ENCODE assay signal across 8 cellular contexts in genomic region chr11:81644239-81644840, GRCh38.
DNase-seq lines count a peak whose midpoint lies in the region; ATAC-seq, FAIRE-seq and TF ChIP-seq lines count a peak whose summit lies in the region.

No MANE protein-coding gene starts in this region.

- in situ Hi-C loops in HepG2 (cut with HindIII; ENCODE audit: extremely low pct_ligation_motif_present, low pct_unique_long_range_greater_than_20kb): loop anchor here (5.0 to 25.0 kb wide), 2 partner anchors 583 to 1043 kb away; no protein-coding TSS in a partner anchor

- H3K27ac ChIP-seq in body of pancreas: no peak overlapping the region
- no peak overlapping the region for H3K27ac ChIP-seq in HepG2 (ENCODE audit: extremely low read length, insufficient read depth, low read length)

- H3K9ac ChIP-seq in HepG2 (ENCODE audit: insufficient read depth, low read depth, low read length): no peak overlapping the region

- 30 to 33% methylated on average over 1 of the region's 1 CpG for WGBS in body of pancreas, 2 donors
- WGBS in HepG2 (ENCODE audit: low lambda C conversion rate): 3% methylated on average over 1 of the region's 1 CpG

- peak; percentile 4 for DNase-seq in activated naive CD4-positive, alpha-beta T cell treated with Interleukin-2 at 50 U/mL for 16 hours
- no peak for DNase-seq in activated naive CD4-positive, alpha-beta T cell treated with anti-CD3 and anti-CD28 coated beads, Interleukin-2, amount 50 U/mL, for 16 hours
- DNase-seq in NCI-H526 treated with DMSO at 0.1 percent for 48 hours (lab: John Stamatoyannopoulos, UW): peak; percentile 77
- peak in 2 of 4 donors; percentile 11 to 16 for DNase-seq in body of pancreas
- peak; percentile 60 for DNase-seq in HepG2 (ENCODE audit: low spot score)
- no peak for DNase-seq in T1000 (lab: John Stamatoyannopoulos, UW)

- POLR2A ChIA-PET in HepG2 (lab: Yijun Ruan, JAX): no interaction called here

- ATAC-seq in GM19438 (IDR thresholded peaks at IDR 0.05; ENCODE audit: low read depth, unreplicated experiment) (peak; percentile 98), HG03342 (IDR thresholded peaks at IDR 0.05; ENCODE audit: unreplicated experiment) (peak; percentile 98), body of pancreas (peak; percentile 55), HepG2 (peak; percentile 93)

- no peak overlapping the region for H3K4me3 ChIP-seq in body of pancreas
- H3K4me3 ChIP-seq in HepG2 (replicated peaks in 1 of 3; ENCODE audit: insufficient read depth in 1 of 3, low read depth in 2 of 3, low read length in 3 of 3): no peak overlapping the region

- no peak overlapping the region for H2AFZ ChIP-seq in HepG2 (ENCODE audit: low read length)

- BruUV-seq in HepG2 (replicated peaks; lab: Mats Ljungman, UMichigan): no TSS peak

- FAIRE-seq in HepG2 (lab: Jason Lieb, UNC): peak; percentile 26

- H3K27me3 ChIP-seq in body of pancreas (no peaks in the 10 kb centered on the region), HepG2 (ENCODE audit: control insufficient read depth in 1 of 2, insufficient read depth in 2 of 2, low read length in 2 of 2) (no peaks in the 10 kb centered on the region)

- no peaks in the 10 kb centered on the region for H4K20me1 ChIP-seq in HepG2 (ENCODE audit: insufficient read depth, low read length)

- H3K36me3 ChIP-seq in body of pancreas (replicated peaks in 1 of 2; ENCODE audit: insufficient read depth in 1 of 2, low read depth in 2 of 2): no peaks in the 10 kb centered on the region
- no peaks in the 10 kb centered on the region for H3K36me3 ChIP-seq in HepG2 (replicated peaks in 1 of 2; ENCODE audit: control insufficient read depth in 1 of 2, insufficient read depth in 2 of 2, low read length in 2 of 2)

- H3K4me1 ChIP-seq in body of pancreas: no peaks in the 10 kb centered on the region
- no peaks in the 10 kb centered on the region for H3K4me1 ChIP-seq in HepG2 (ENCODE audit: insufficient read depth, low read length)

- peak; percentile 20; the same call in 1 of the 2 replicates for TF ChIP-seq RAD21 in HepG2 (CRISPR knock-in tag; IDR thresholded peaks at IDR 0.05)

- H3K9me3 ChIP-seq in body of pancreas: no peaks in the 10 kb centered on the region
- H3K9me3 ChIP-seq in HepG2 (ENCODE audit: low read length): no peaks in the 10 kb centered on the region

- TF ChIP-seq CTCF in body of pancreas (IDR thresholded peaks at IDR 0.05) (peak in 6 of 7 experiments; percentile 43 to 62 (median 54)), HepG2 (CRISPR knock-in tag; IDR thresholded peaks at IDR 0.05) (peak; percentile 67)

- H3K4me2 ChIP-seq in HepG2 (ENCODE audit: low read depth, low read length): no peak overlapping the region

- intact Hi-C loops in body of pancreas (cut with DNase I): loop anchor here (10.0 kb wide), 1 partner anchor 1050 kb away; no protein-coding TSS in a partner anchor
- intact Hi-C loops in HepG2 (cut with micrococcal nuclease; ENCODE audit: unreplicated experiment): loop anchor here (1.0 kb wide), 2 partner anchors 585 to 1051 kb away; no protein-coding TSS in a partner anchor

- CTCF ChIA-PET in HepG2 (lab: Yijun Ruan, JAX; ENCODE audit: low intra/inter-chr PET ratio, low total read pairs): interaction anchor here (0.8 to 2.1 kb wide), 2 partner anchors 585 to 1052 kb away, joined by 3 to 17 read pairs; no protein-coding TSS in a partner anchor

- TF ChIP-seq POLR2A in body of pancreas (IDR thresholded peaks at IDR 0.05) (no peak), HepG2 (IDR thresholded peaks at IDR 0.05; ENCODE audit: insufficient read depth in 1 of 2, low read depth in 2 of 2, low read length in 2 of 2) (no peak)

- TF ChIP-seq EP300 in HepG2 (IDR thresholded peaks at IDR 0.05; ENCODE audit: low read depth in 2 of 2, low read length in 2 of 2) (no peak), HepG2 (CRISPR knock-in tag; IDR thresholded peaks at IDR 0.05; ENCODE audit: borderline replicate concordance) (no peak)

- no peaks in the 10 kb centered on the region for H3K79me2 ChIP-seq in HepG2 (ENCODE audit: insufficient read depth, low read length)

TF ChIP-seq in HepG2, 621 proteins besides CTCF, POLR2A, EP300 and RAD21:
- no peak for TF ChIP-seq ZKSCAN5 (CRISPR knock-in tag; IDR thresholded peaks at IDR 0.05)
- peak; percentile 58; the same call in 1 of the 2 replicates for TF ChIP-seq SMC3 (IDR thresholded peaks at IDR 0.05; ENCODE audit: low read length)
- peak; percentile 54 for TF ChIP-seq STAG1 (CRISPR knock-in tag; IDR thresholded peaks at IDR 0.05)
- no peak for TF ChIP-seq ZNF660 (CRISPR knock-in tag; IDR thresholded peaks at IDR 0.05; ENCODE audit: borderline replicate concordance, low read depth)
TF ChIP-seq in HepG2: peak in this region for 2.

Comparison
In these comparisons a context has a peak if more than half of its experiments do, and no peak if none do; other contexts are left out.
1. DNase-seq: peak in activated naive CD4-positive, alpha-beta T cell treated with Interleukin-2 at 50 U/mL for 16 hours (single experiment), NCI-H526 treated with DMSO at 0.1 percent for 48 hours (single experiment) and HepG2 (single experiment); none in activated naive CD4-positive, alpha-beta T cell treated with anti-CD3 and anti-CD28 coated beads, Interleukin-2, amount 50 U/mL, for 16 hours (single experiment) and T1000 (single experiment).
2. Peak in every context shown above with its lines, with median percentiles within 50 percentile points of each other: ATAC-seq.